1 cellular context compared by ENCODE assay signal in the genomic region with DNA sequence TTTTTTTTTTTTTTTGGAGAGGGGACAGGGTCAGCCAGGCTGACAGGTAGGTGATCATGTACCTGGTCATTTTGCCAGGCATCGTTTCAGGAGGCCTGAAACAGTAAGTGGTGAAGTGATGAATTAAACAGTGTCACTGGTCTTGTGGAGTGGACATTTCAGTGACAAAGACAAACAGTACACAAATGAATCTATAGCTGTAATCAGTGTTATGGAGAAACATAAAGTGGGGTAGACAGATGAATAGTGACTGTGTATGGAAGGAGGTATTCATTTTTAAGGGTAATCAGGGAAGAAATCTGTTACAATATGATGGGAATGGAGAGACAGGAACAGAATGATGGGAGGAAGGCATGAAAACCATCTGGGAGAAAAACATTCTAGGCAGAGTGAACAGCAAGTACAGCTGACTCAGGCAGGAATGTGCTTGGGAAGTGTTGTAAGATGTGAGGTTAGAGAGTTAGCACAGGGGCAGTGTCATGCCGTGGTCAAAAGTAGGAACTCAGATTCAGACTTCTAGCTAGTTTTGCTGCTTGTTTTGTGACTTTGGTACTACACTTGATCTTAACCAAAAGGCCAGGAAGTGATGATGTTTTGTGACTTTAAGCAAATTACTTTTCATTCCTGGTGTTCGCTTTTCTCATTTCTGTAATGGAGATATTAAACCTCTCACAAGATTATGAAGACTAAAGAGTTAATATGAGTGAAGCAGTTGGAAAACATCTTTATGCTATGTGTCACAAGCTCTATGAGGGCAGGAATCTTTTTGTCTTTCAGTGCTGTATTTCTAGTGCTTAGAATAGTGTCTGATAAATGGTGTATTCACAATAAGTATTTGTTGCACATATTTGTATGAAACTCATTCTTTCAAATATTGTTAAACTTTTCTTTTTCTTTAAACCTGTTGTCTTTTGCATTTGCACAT.
TF ChIP-seq lines count a peak whose summit lies in the region.

No MANE protein-coding gene starts in this region.

TF ChIP-seq in GM23338, 12 proteins besides CTCF, POLR2A, EP300 and RAD21 (continued from another document):
- TF ChIP-seq, protein P1, sequence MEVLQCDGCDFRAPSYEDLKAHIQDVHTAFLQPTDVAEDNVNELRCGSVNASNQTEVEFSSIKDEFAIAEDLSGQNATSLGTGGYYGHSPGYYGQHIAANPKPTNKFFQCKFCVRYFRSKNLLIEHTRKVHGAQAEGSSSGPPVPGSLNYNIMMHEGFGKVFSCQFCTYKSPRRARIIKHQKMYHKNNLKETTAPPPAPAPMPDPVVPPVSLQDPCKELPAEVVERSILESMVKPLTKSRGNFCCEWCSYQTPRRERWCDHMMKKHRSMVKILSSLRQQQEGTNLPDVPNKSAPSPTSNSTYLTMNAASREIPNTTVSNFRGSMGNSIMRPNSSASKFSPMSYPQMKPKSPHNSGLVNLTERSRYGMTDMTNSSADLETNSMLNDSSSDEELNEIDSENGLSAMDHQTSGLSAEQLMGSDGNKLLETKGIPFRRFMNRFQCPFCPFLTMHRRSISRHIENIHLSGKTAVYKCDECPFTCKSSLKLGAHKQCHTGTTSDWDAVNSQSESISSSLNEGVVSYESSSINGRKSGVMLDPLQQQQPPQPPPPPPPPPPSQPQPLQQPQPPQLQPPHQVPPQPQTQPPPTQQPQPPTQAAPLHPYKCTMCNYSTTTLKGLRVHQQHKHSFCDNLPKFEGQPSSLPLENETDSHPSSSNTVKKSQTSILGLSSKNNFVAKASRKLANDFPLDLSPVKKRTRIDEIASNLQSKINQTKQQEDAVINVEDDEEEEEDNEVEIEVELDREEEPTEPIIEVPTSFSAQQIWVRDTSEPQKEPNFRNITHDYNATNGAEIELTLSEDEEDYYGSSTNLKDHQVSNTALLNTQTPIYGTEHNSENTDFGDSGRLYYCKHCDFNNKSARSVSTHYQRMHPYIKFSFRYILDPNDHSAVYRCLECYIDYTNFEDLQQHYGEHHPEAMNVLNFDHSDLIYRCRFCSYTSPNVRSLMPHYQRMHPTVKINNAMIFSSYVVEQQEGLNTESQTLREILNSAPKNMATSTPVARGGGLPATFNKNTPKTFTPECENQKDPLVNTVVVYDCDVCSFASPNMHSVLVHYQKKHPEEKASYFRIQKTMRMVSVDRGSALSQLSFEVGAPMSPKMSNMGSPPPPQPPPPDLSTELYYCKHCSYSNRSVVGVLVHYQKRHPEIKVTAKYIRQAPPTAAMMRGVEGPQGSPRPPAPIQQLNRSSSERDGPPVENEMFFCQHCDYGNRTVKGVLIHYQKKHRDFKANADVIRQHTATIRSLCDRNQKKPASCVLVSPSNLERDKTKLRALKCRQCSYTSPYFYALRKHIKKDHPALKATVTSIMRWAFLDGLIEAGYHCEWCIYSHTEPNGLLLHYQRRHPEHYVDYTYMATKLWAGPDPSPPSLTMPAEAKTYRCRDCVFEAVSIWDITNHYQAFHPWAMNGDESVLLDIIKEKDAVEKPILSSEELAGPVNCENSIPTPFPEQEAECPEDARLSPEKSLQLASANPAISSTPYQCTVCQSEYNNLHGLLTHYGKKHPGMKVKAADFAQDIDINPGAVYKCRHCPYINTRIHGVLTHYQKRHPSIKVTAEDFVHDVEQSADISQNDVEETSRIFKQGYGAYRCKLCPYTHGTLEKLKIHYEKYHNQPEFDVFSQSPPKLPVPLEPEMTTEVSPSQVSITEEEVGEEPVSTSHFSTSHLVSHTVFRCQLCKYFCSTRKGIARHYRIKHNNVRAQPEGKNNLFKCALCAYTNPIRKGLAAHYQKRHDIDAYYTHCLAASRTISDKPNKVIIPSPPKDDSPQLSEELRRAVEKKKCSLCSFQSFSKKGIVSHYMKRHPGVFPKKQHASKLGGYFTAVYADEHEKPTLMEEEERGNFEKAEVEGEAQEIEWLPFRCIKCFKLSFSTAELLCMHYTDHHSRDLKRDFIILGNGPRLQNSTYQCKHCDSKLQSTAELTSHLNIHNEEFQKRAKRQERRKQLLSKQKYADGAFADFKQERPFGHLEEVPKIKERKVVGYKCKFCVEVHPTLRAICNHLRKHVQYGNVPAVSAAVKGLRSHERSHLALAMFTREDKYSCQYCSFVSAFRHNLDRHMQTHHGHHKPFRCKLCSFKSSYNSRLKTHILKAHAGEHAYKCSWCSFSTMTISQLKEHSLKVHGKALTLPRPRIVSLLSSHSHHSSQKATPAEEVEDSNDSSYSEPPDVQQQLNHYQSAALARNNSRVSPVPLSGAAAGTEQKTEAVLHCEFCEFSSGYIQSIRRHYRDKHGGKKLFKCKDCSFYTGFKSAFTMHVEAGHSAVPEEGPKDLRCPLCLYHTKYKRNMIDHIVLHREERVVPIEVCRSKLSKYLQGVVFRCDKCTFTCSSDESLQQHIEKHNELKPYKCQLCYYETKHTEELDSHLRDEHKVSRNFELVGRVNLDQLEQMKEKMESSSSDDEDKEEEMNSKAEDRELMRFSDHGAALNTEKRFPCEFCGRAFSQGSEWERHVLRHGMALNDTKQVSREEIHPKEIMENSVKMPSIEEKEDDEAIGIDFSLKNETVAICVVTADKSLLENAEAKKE (CRISPR knock-in tag; IDR thresholded peaks at IDR 0.05), result no peak
- TF ChIP-seq POLR2AphosphoS5 (IDR thresholded peaks at IDR 0.05; ENCODE audit: low read depth), result no peak
- TF ChIP-seq ZNF331 (CRISPR knock-in tag; IDR thresholded peaks at IDR 0.05; ENCODE audit: low read depth), result no peak
- TF ChIP-seq ZNF114 (CRISPR knock-in tag; IDR thresholded peaks at IDR 0.05), result no peak
- TF ChIP-seq, protein P2, sequence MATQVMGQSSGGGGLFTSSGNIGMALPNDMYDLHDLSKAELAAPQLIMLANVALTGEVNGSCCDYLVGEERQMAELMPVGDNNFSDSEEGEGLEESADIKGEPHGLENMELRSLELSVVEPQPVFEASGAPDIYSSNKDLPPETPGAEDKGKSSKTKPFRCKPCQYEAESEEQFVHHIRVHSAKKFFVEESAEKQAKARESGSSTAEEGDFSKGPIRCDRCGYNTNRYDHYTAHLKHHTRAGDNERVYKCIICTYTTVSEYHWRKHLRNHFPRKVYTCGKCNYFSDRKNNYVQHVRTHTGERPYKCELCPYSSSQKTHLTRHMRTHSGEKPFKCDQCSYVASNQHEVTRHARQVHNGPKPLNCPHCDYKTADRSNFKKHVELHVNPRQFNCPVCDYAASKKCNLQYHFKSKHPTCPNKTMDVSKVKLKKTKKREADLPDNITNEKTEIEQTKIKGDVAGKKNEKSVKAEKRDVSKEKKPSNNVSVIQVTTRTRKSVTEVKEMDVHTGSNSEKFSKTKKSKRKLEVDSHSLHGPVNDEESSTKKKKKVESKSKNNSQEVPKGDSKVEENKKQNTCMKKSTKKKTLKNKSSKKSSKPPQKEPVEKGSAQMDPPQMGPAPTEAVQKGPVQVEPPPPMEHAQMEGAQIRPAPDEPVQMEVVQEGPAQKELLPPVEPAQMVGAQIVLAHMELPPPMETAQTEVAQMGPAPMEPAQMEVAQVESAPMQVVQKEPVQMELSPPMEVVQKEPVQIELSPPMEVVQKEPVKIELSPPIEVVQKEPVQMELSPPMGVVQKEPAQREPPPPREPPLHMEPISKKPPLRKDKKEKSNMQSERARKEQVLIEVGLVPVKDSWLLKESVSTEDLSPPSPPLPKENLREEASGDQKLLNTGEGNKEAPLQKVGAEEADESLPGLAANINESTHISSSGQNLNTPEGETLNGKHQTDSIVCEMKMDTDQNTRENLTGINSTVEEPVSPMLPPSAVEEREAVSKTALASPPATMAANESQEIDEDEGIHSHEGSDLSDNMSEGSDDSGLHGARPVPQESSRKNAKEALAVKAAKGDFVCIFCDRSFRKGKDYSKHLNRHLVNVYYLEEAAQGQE (IDR thresholded peaks at IDR 0.05; ENCODE audit: unreplicated experiment), result no peak
- TF ChIP-seq EZH2 (IDR thresholded peaks at IDR 0.05; ENCODE audit: low read depth, unreplicated experiment), result no peak
- no peak for TF ChIP-seq EZH2phosphoT487 (IDR thresholded peaks at IDR 0.05; ENCODE audit: unreplicated experiment)
- TF ChIP-seq, protein P3, sequence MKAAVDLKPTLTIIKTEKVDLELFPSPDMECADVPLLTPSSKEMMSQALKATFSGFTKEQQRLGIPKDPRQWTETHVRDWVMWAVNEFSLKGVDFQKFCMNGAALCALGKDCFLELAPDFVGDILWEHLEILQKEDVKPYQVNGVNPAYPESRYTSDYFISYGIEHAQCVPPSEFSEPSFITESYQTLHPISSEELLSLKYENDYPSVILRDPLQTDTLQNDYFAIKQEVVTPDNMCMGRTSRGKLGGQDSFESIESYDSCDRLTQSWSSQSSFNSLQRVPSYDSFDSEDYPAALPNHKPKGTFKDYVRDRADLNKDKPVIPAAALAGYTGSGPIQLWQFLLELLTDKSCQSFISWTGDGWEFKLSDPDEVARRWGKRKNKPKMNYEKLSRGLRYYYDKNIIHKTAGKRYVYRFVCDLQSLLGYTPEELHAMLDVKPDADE (IDR thresholded peaks at IDR 0.05), result no peak
- TF ChIP-seq STAT1 (IDR thresholded peaks at IDR 0.05; ENCODE audit: unreplicated experiment), result no peak
- TF ChIP-seq CREB1 (CRISPR knock-in tag; IDR thresholded peaks at IDR 0.05; ENCODE audit: low read depth), result no peak
- no peak for TF ChIP-seq JUNB (IDR thresholded peaks at IDR 0.05; ENCODE audit: unreplicated experiment)
